ENCODE assay signal across 8 cellular contexts in the genomic region with DNA sequence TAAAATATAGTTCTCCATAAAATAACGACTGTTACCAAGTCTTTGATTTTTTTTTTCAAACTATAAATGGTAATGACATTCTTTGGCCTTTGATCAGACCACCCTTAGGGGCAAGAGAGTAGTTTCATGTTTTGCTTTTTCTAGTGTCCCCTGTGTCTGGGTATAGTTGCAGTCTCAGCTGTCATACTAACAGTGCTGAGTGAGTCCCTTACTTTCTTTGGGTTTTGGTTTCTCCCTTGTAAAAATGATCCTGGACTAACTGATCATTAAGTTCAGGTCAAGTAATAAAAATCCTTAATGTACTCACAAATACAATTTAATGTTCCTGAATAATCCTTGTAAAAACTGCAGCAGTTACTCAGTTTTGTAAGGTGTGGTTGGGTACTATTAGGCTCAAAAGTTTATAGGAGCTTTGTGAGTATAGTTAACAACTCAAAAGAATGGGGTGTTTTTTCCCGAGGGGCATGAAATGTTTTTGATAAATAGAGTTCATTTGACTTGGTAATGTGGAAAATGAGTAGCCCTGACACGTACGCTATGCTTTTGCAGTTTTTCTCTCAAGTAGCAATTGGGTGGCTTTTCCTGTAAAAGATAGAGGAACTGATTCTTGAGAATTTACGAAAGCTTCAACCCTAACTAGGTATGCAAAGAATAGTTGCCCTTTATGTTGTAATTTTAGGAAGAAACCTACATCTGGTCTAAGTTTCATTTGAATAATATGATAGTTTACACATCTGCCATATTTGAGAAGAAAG. TPM values are rescaled to one million over a fixed set of nuclear protein-coding genes. Genes with fewer than 3 reads are reported as not detected.
A peak's percentile ranks its signal among the peaks of the same experiment; 100 is the strongest.
DNase-seq lines count a peak whose midpoint lies in the region; ATAC-seq, FAIRE-seq and TF ChIP-seq lines count a peak whose summit lies in the region.

No MANE protein-coding gene starts in this region.

- peaks cover 71% of the 10 kb centered on the region for H3K4me1 Mint-ChIP-seq in astrocyte (ENCODE audit: low read depth, unreplicated experiment)

- no peak overlapping the region for H3K4me3 ChIP-seq in BLaER1
- no peak overlapping the region for H3K4me3 ChIP-seq in astrocyte (ENCODE audit: insufficient read depth, low read depth, low read length)
- no peak overlapping the region for H3K4me3 ChIP-seq in foreskin fibroblast (ENCODE audit: low read depth in 1 of 2, low read length in 2 of 2)

- H3K36me3 Mint-ChIP-seq in astrocyte (ENCODE audit: low read depth, unreplicated experiment), result peaks cover 1% of the 10 kb centered on the region

- peak overlapping the region; percentile 21 for H3K27ac Mint-ChIP-seq in astrocyte (ENCODE audit: unreplicated experiment)

- H3K79me2 ChIP-seq in astrocyte (ENCODE audit: insufficient read depth, low read length), result peaks cover 100% of the 10 kb centered on the region

- H3K4me1 ChIP-seq in BLaER1 (peaks cover 88% of the 10 kb centered on the region), astrocyte (ENCODE audit: insufficient read depth, low read length) (peaks cover 71% of the 10 kb centered on the region)

- H3K4me3 Mint-ChIP-seq in astrocyte (ENCODE audit: unreplicated experiment), result no peak overlapping the region

- peak overlapping the region; percentile 70 for H3K4me2 ChIP-seq in BLaER1
- H3K4me2 ChIP-seq in astrocyte (ENCODE audit: low read length), result no peak overlapping the region

- no peak for FAIRE-seq in astrocyte (lab: Jason Lieb, UNC)

- H3K9ac ChIP-seq in BLaER1 (no peak overlapping the region), astrocyte (ENCODE audit: low read length) (no peak overlapping the region)

- no peak overlapping the region for H2AFZ ChIP-seq in astrocyte (ENCODE audit: low read depth, low read length)

- H3K27me3 ChIP-seq in BLaER1, result no peaks in the 10 kb centered on the region
- H3K27me3 ChIP-seq in astrocyte (ENCODE audit: insufficient read depth, low read length), result no peaks in the 10 kb centered on the region

- H3K27me3 Mint-ChIP-seq in astrocyte (ENCODE audit: low read depth, unreplicated experiment), result no peaks in the 10 kb centered on the region

- DNase-seq in GM20000 (ENCODE audit: low spot score) (peak; percentile 38), astrocyte (ENCODE audit: low read depth) (no peak), NCI-H1694 treated with DMSO at 0.1 percent for 48 hours (lab: John Stamatoyannopoulos, UW) (no peak), foreskin fibroblast (no peak), DMS79 (lab: John Stamatoyannopoulos, UW) (no peak), SK-N-DZ (ENCODE audit: low spot score) (no peak)

- H4K20me1 ChIP-seq in BLaER1, result peaks cover 100% of the 10 kb centered on the region
- H4K20me1 ChIP-seq in astrocyte (ENCODE audit: insufficient read depth, low read length), result peaks cover 78% of the 10 kb centered on the region

- no peaks in the 10 kb centered on the region for H3K9me3 Mint-ChIP-seq in astrocyte (ENCODE audit: unreplicated experiment)

- no peaks in the 10 kb centered on the region for H3K9me3 ChIP-seq in BLaER1
- no peaks in the 10 kb centered on the region for H3K9me3 ChIP-seq in astrocyte (ENCODE audit: insufficient read depth, low read depth, low read length)

- H3K36me3 ChIP-seq in BLaER1 (peaks cover 16% of the 10 kb centered on the region), astrocyte (ENCODE audit: insufficient read depth, low read length) (no peaks in the 10 kb centered on the region)

- ATAC-seq in HG03565 (IDR thresholded peaks at IDR 0.05; ENCODE audit: unreplicated experiment), result peak; percentile 34

- no peak for TF ChIP-seq CTCF in GM20000 (IDR thresholded peaks at IDR 0.05; ENCODE audit: extremely low read depth, missing control alignments)
- no peak for TF ChIP-seq CTCF in astrocyte (IDR thresholded peaks at IDR 0.05; ENCODE audit: insufficient read depth, low read depth, low read length)
- no peak for TF ChIP-seq CTCF in foreskin fibroblast (IDR thresholded peaks at IDR 0.05; ENCODE audit: low read depth, low read length)

- H3K27ac ChIP-seq in BLaER1 (no peak overlapping the region), astrocyte (ENCODE audit: low read depth, low read length) (peak overlapping the region; percentile 11)

RNA-seq across cellular contexts. Expression of gene PTPN1, which starts 6.2 kb away (rescaled TPM):
- 60.6 and 64.9 TPM in 2 replicates for total RNA-seq in astrocyte
- 45.0 and 50.5 TPM in 2 replicates for polyA plus RNA-seq in SK-N-DZ (2014; cell fraction: cytosol; rRNA removed)
- polyA plus RNA-seq in SK-N-DZ (2014; cell fraction: nucleus; rRNA removed), result 22.1 and 30.4 TPM in 2 replicates
